8 cellular contexts compared by ENCODE assay signal in the genomic region with DNA sequence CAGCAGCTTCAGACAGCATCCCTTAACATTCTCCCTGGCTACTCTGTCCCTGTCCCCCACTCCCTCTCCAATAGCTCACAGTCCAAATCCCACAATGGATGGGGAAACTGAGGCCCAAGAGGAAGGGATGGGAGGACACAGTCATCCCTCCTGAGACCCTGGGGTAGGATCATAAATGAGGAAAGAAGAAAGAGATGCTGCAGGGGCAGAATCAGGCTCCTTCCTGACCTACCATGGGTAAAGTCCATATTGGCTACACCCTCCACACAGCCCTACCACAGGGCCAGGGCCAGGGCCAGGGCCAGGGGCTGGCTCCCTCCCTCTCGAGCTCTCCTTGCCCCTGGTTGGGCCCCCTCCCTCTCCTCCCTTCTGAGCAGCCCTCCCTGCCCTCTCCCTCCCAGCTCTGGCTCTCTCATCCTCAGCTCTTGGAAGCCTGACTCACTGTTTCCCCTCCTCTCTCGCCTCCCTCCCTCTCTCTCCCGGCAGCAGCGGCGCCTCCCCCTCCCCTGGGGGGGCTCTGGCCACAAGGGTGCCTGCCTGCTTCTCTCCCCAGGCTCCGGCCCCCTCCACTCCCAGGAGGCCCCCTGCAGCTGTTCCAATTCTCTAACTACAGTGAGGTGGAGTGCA. TPM values are rescaled to one million over a fixed set of nuclear protein-coding genes. Genes with fewer than 3 reads are reported as not detected.
DNase-seq lines count a peak whose midpoint lies in the region; ATAC-seq and TF ChIP-seq lines count a peak whose summit lies in the region.

No MANE protein-coding gene starts in this region.

- TF ChIP-seq CTCF in Loucy (conservative IDR thresholded peaks at IDR 0.05; ENCODE audit: low read length) (no peak), foreskin keratinocyte (conservative IDR thresholded peaks at IDR 0.05) (no peak)

- intact Hi-C loops in posterior vena cava (cut with DNase I) = no loop called here

- H2AFZ ChIP-seq in Loucy (ENCODE audit: low read length) = no peak overlapping the region

- ATAC-seq in foreskin keratinocyte (peak; percentile 35), HG02870 (IDR thresholded peaks at IDR 0.05; ENCODE audit: unreplicated experiment) (no peak)

- H4K20me1 ChIP-seq in Loucy (ENCODE audit: insufficient read depth, low read length, poor library complexity, severe bottlenecking) = peaks cover 87% of the 10 kb centered on the region

- peaks cover 5% of the 10 kb centered on the region; the same call in 1 of the 2 replicates for H3K36me3 ChIP-seq in Loucy (ENCODE audit: insufficient read depth, low read length)

- peaks cover 97% of the 10 kb centered on the region for H3K79me2 ChIP-seq in Loucy (ENCODE audit: insufficient read depth, low read length)

- H3K9me2 ChIP-seq in Loucy (replicated peaks; ENCODE audit: low read depth, low read length) = no peaks in the 10 kb centered on the region

- peak overlapping the region; percentile 79 for H3K4me3 ChIP-seq in Loucy (ENCODE audit: low read length, poor library complexity, severe bottlenecking)

- H3K9ac ChIP-seq in Loucy (ENCODE audit: low read depth, low read length, poor library complexity, severe bottlenecking) = peak overlapping the region; percentile 89

- no peak overlapping the region for H3K27ac ChIP-seq in foreskin keratinocyte

- no peaks in the 10 kb centered on the region for H3K9me3 ChIP-seq in Loucy (ENCODE audit: insufficient read depth, low read depth, low read length)

- H3K4me1 ChIP-seq in Loucy (ENCODE audit: insufficient read depth, low read length, poor library complexity, severe bottlenecking) = peaks cover 68% of the 10 kb centered on the region
- peaks cover 22% of the 10 kb centered on the region for H3K4me1 ChIP-seq in foreskin keratinocyte

- peaks cover 14% of the 10 kb centered on the region; the same call in 1 of the 2 replicates for H3F3A ChIP-seq in Loucy (ENCODE audit: low read depth)

- peak overlapping the region; percentile 98 for H3K4me2 ChIP-seq in Loucy (ENCODE audit: low read depth, low read length, poor library complexity, severe bottlenecking)

- DNase-seq in AG08396 (ENCODE audit: low spot score) (peak; percentile 84), activated T-cell treated with anti-CD3 and anti-CD28 coated beads for 4 hours (peak; percentile 50), foreskin keratinocyte (no peak), posterior vena cava (ENCODE audit: low spot score) (peak; percentile 90), SHP77 treated with DMSO at 0.1 percent for 48 hours (lab: John Stamatoyannopoulos, UW) (no peak), inferior parietal cortex (ENCODE audit: extremely low spot score) (no peak)

- H3K27me3 ChIP-seq in Loucy (ENCODE audit: insufficient read depth, low read length, poor library complexity, severe bottlenecking) (no peaks in the 10 kb centered on the region), foreskin keratinocyte (no peaks in the 10 kb centered on the region)

RNA-seq across cellular contexts. Expression of a gene that starts 4.9 kb away (rescaled TPM):
- total RNA-seq in foreskin keratinocyte (12.1 and 14.8 TPM in 2 replicates), posterior vena cava (10 to 100 TPM; 54.5 to 58.3 TPM)
- 4.0 and 5.4 TPM in 2 replicates for polyA plus RNA-seq in foreskin keratinocyte

RNA-seq across cellular contexts. Expression of a gene that starts 36.0 kb away (rescaled TPM):
- total RNA-seq in foreskin keratinocyte (not detected in 2 replicates), posterior vena cava (10 to 100 TPM; 21.9 to 22.5 TPM)
- 0.02 TPM in 1 of 2 replicates, not detected in the other for polyA plus RNA-seq in foreskin keratinocyte

Comparison
In these comparisons a context has a peak if more than half of its experiments do, and no peak if none do; other contexts are left out.
1. DNase-seq: peak in AG08396 (single experiment), activated T-cell treated with anti-CD3 and anti-CD28 coated beads for 4 hours (single experiment) and posterior vena cava (single experiment); none in foreskin keratinocyte (0 of 2), SHP77 treated with DMSO at 0.1 percent for 48 hours (single experiment) and inferior parietal cortex (single experiment).
2. RNA of a gene that starts 36.0 kb away (total RNA-seq): 21.9 to 22.5 TPM in posterior vena cava; not detected in foreskin keratinocyte; every median in the first group is over 10 times any median in the second.